In the genomic region with DNA sequence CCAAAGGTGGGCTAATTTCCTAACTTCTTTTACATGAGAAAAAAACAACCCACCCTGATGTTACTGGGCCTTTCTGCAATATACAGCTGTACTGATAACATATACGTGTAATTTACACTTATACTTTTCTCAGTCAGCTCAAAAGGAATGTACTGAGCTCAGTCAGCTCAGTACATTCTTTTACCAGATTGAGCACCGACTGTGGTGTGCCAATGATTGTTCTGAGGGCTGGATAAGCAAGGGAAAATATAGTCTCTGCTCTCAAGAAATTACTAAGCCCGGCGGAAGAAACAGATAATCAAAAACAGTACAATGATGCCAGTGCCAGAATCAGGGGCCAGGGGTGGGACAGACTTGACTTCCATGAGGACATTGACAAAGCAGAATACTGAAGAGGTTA, we compare ENCODE assay signal across 37 cellular contexts. TPM values are rescaled to one million over a fixed set of nuclear protein-coding genes. Genes with fewer than 3 reads are reported as not detected.
DNase-seq lines count a peak whose midpoint lies in the region; ATAC-seq, FAIRE-seq and TF ChIP-seq lines count a peak whose summit lies in the region.
"Had no signal": no experiment of that assay in that cellular context is flagged by ENCODE, and none has a peak within 500 bp of the region (broad histone marks: within the 10 kb centered on the region; RNA-seq: fewer than 3 reads in every experiment).

No MANE protein-coding gene starts in this region.

- H3K9ac ChIP-seq in astrocyte (ENCODE audit: low read length) = no peak overlapping the region

- H3K27me3 Mint-ChIP-seq in astrocyte (ENCODE audit: low read depth, unreplicated experiment) = no peaks in the 10 kb centered on the region
- H3K27me3 Mint-ChIP-seq: activated naive CD4-positive, alpha-beta T cell treated with anti-CD3 and anti-CD28 coated beads, Interleukin-2, amount 10 ng/mL, durations not matched to agents 7 days and 5 days; activated T-helper 17 cell treated with anti-CD3 and anti-CD28 coated beads, Interleukin-2, amount 50 U/mL, for 72 hours had no signal

- intact Hi-C loops in left cardiac atrium (cut with DNase I) (no loop called here), Right ventricle myocardium inferior (cut with DNase I) (no loop called here), right cardiac atrium (cut with DNase I) (no loop called here)

- no peak overlapping the region for H3K4me3 Mint-ChIP-seq in astrocyte (ENCODE audit: unreplicated experiment)
- H3K4me3 Mint-ChIP-seq: activated naive CD4-positive, alpha-beta T cell treated with anti-CD3 and anti-CD28 coated beads, Interleukin-2, amount 10 ng/mL, durations not matched to agents 7 days and 5 days; activated T-helper 17 cell treated with anti-CD3 and anti-CD28 coated beads, Interleukin-2, amount 50 U/mL, for 72 hours had no signal

- H3K4me1 Mint-ChIP-seq in astrocyte (ENCODE audit: low read depth, unreplicated experiment) = peaks cover 5% of the 10 kb centered on the region
- H3K4me1 Mint-ChIP-seq: activated T-helper 17 cell treated with anti-CD3 and anti-CD28 coated beads, Interleukin-2, amount 50 U/mL, for 72 hours had no signal

- TF ChIP-seq CTCF in astrocyte (IDR thresholded peaks at IDR 0.05; ENCODE audit: insufficient read depth, low read depth, low read length) (no peak), thoracic aorta (IDR thresholded peaks at IDR 0.05) (no peak), RWPE1 (conservative IDR thresholded peaks at IDR 0.05; ENCODE audit: low read depth) (no peak)

- POLR2A ChIA-PET in RWPE1 (lab: Yijun Ruan, JAX; ENCODE audit: low non-redundant PET) = no interaction called here

- no peaks in the 10 kb centered on the region for H3K4me1 ChIP-seq in astrocyte (ENCODE audit: insufficient read depth, low read length)
- no peaks in the 10 kb centered on the region for H3K4me1 ChIP-seq in right cardiac atrium (ENCODE audit: control insufficient read depth, insufficient read depth, low read length)
- peaks cover 11 to 26% of the 10 kb centered on the region in 2 donors for H3K4me1 ChIP-seq in thoracic aorta (ENCODE audit: control insufficient read depth in 1 of 2, low read depth in 2 of 2)
- H3K4me1 ChIP-seq: breast epithelium, pancreas, testis, uterus had no signal

- no peak overlapping the region for H3K4me2 ChIP-seq in astrocyte (ENCODE audit: low read length)
- H3K4me2 ChIP-seq: smooth muscle cell had no signal

- H3K9me3 ChIP-seq in astrocyte (ENCODE audit: insufficient read depth, low read depth, low read length) (no peaks in the 10 kb centered on the region), right cardiac atrium (ENCODE audit: control insufficient read depth, low read length) (no peaks in the 10 kb centered on the region), thoracic aorta (no peaks in the 10 kb centered on the region)
- H3K9me3 ChIP-seq: breast epithelium, pancreas, testis, uterus had no signal

- H2AFZ ChIP-seq in astrocyte (ENCODE audit: low read depth, low read length) = no peak overlapping the region

- WGBS in right cardiac atrium = 28% methylated on average over 4 of the region's 4 CpGs

- H3K9me3 Mint-ChIP-seq in astrocyte (ENCODE audit: unreplicated experiment) = no peaks in the 10 kb centered on the region
- H3K9me3 Mint-ChIP-seq: activated naive CD4-positive, alpha-beta T cell treated with anti-CD3 and anti-CD28 coated beads, Interleukin-2, amount 10 ng/mL, durations not matched to agents 7 days and 5 days; activated T-helper 17 cell treated with anti-CD3 and anti-CD28 coated beads, Interleukin-2, amount 50 U/mL, for 72 hours had no signal

- H3K27ac Mint-ChIP-seq in astrocyte (ENCODE audit: unreplicated experiment) = peak overlapping the region; percentile 55
- H3K27ac Mint-ChIP-seq: activated T-helper 17 cell treated with anti-CD3 and anti-CD28 coated beads, Interleukin-2, amount 50 U/mL, for 72 hours had no signal

- no peak overlapping the region for H3K27ac ChIP-seq in astrocyte (ENCODE audit: low read depth, low read length)
- H3K27ac ChIP-seq in right cardiac atrium (ENCODE audit: low read length) = no peak overlapping the region
- peak overlapping the region; percentile 46 to 63 for H3K27ac ChIP-seq in thoracic aorta
- no peak overlapping the region for H3K27ac ChIP-seq in RWPE1
- H3K27ac ChIP-seq: breast epithelium, coronary artery, epithelial cell of prostate, pancreas, testis, uterus had no signal

- DNase-seq in left cardiac atrium (peak; percentile 29), Right ventricle myocardium inferior (ENCODE audit: missing footprints) (no peak), astrocyte (ENCODE audit: low read depth) (no peak), right cardiac atrium (peak in 1 of 3 donors; percentile 29), thoracic aorta (ENCODE audit: low spot score) (no peak), dedifferentiated amniotic fluid mesenchymal stem cell (ENCODE audit: extremely low spot score) (no peak), iPS-NIHi7 (ENCODE audit: extremely low spot score) (no peak), RWPE1 (ENCODE audit: low spot score) (no peak)
- DNase-seq: activated CD4-positive, alpha-beta T cell treated with anti-CD3 and anti-CD28 coated beads, Interleukin-2, amount 50 U/mL, for 48 hours; activated CD8-positive, alpha-beta memory T cell treated with anti-CD3 and anti-CD28 coated beads, Interleukin-2, amount 50 U/mL, for 4 hours; activated naive CD4-positive, alpha-beta T cell treated with anti-CD3 and anti-CD28 coated beads, Interleukin-2, amount 10 ng/mL, durations not matched to agents 7 days and 5 days; amniotic stem cell; DMS 273 treated with DMSO at 0.1 percent for 48 hours; effector memory CD4-positive, alpha-beta T cell; EL; foreskin melanocyte; NCI-H1105; NCI-H187 treated with DMSO at 0.1 percent for 48 hours; NCI-H2171 treated with DMSO at 0.1 percent for 48 hours; NCI-H524; pancreas; PC-3; SHP77 treated with DMSO at 0.1 percent for 48 hours; stimulated activated CD4-positive, alpha-beta T cell treated with anti-CD3 and anti-CD28 coated beads, Interleukin-1b, Interleukin-23, amount 100 ng/mL, for 48 hours; stimulated activated naive CD8-positive, alpha-beta T cell treated with anti-CD3 and anti-CD28 coated beads, Interleukin-15, Interleukin-2, amounts not matched to agents 100 U/mL and 50 U/mL, for 24 hours; testis; uterus had no signal

- no peaks in the 10 kb centered on the region for H3K36me3 Mint-ChIP-seq in astrocyte (ENCODE audit: low read depth, unreplicated experiment)

- no peak overlapping the region for H3K4me3 ChIP-seq in astrocyte (ENCODE audit: insufficient read depth, low read depth, low read length)
- no peak overlapping the region for H3K4me3 ChIP-seq in right cardiac atrium (ENCODE audit: low read length)
- no peak overlapping the region for H3K4me3 ChIP-seq in thoracic aorta
- H3K4me3 ChIP-seq: breast epithelium, coronary artery, K562, pancreas, smooth muscle cell, testis, uterus had no signal

- no peaks in the 10 kb centered on the region for H3K79me2 ChIP-seq in astrocyte (ENCODE audit: insufficient read depth, low read length)

- ATAC-seq in left cardiac atrium (no peak), Right ventricle myocardium inferior (no peak), right cardiac atrium (peak; percentile 63 to 78), thoracic aorta (ENCODE audit: insufficient number of reproducible peaks, low FRiP score, low read depth) (peak; percentile 62)
- ATAC-seq: activated CD4-positive, CD25-positive, alpha-beta regulatory T cell treated with anti-CD3 and anti-CD28 coated beads, Interleukin-2, amount 50 U/mL, for 24 hours; activated T-helper 17 cell treated with anti-CD3 and anti-CD28 coated beads, Interleukin-2, amount 50 U/mL, for 72 hours; K562; pancreas; PC-3; stimulated activated naive CD8-positive, alpha-beta T cell treated with anti-CD3 and anti-CD28 coated beads, Interleukin-15, Interleukin-2, amounts not matched to agents 100 U/mL and 50 U/mL, for 24 hours had no signal

- H3K27me3 ChIP-seq in astrocyte (ENCODE audit: insufficient read depth, low read length) (no peaks in the 10 kb centered on the region), right cardiac atrium (ENCODE audit: control insufficient read depth, insufficient read depth) (no peaks in the 10 kb centered on the region), thoracic aorta (replicated peaks; ENCODE audit: insufficient read depth) (no peaks in the 10 kb centered on the region)
- H3K27me3 ChIP-seq: breast epithelium, pancreas, testis, uterus had no signal

- CTCF ChIA-PET in RWPE1 (lab: Yijun Ruan, JAX) = no interaction called here

- no peak for FAIRE-seq in astrocyte (lab: Jason Lieb, UNC)
- FAIRE-seq: A204.1, GM18507, GM19239, K562, pancreas had no signal

- no peaks in the 10 kb centered on the region for H4K20me1 ChIP-seq in astrocyte (ENCODE audit: insufficient read depth, low read length)

- H3K36me3 ChIP-seq in astrocyte (ENCODE audit: insufficient read depth, low read length) = no peaks in the 10 kb centered on the region
- no peaks in the 10 kb centered on the region for H3K36me3 ChIP-seq in thoracic aorta
- H3K36me3 ChIP-seq: breast epithelium, pancreas, uterus had no signal

RNA-seq across cellular contexts. Expression of gene BLOC1S5, which starts 10.0 kb away (rescaled TPM):
- 10 to 100 TPM in 1 of 2 donors, 1 to 10 TPM in 1; 7.8 to 10.7 TPM for total RNA-seq in left cardiac atrium
- total RNA-seq in Right ventricle myocardium inferior = 8.1 TPM
- 8.2 and 8.4 TPM in 2 replicates for total RNA-seq in astrocyte
- 10 to 100 TPM in 1 of 4 donors, 1 to 10 TPM in 3; 7.1 to 10.9 (median 8.9) TPM for total RNA-seq in right cardiac atrium
- polyA plus RNA-seq in right cardiac atrium = 6.1 TPM
- 10 to 100 TPM in 1 of 2 donors, 1 to 10 TPM in 1; 9.1 to 12.6 TPM for total RNA-seq in thoracic aorta

RNA-seq across cellular contexts. Expression of gene EEF1E1, which starts 28.1 kb away (rescaled TPM):
- 10 to 100 TPM; 14.5 to 18.5 TPM for total RNA-seq in left cardiac atrium
- 13.3 TPM for total RNA-seq in Right ventricle myocardium inferior
- total RNA-seq in astrocyte = 35.5 and 44.5 TPM in 2 replicates
- total RNA-seq in right cardiac atrium = 10 to 100 TPM; 12.9 to 14.6 (median 13.8) TPM
- 26.3 TPM for polyA plus RNA-seq in right cardiac atrium
- total RNA-seq in thoracic aorta = 10 to 100 TPM; 26.8 to 52.8 TPM

Comparison
In these comparisons a context has a peak if more than half of its experiments do, and no peak if none do; other contexts are left out.
1. ATAC-seq: peak in right cardiac atrium (2 of 2) and thoracic aorta (single experiment); none in left cardiac atrium (0 of 2) and Right ventricle myocardium inferior (single experiment).
2. H3K27ac ChIP-seq: peak in thoracic aorta (2 of 2); none in astrocyte (single experiment), right cardiac atrium (single experiment) and RWPE1 (single experiment).